8 cellular contexts compared by ENCODE assay signal in genomic region chr17:35879748-35880654, GRCh38. TPM values are rescaled to one million over a fixed set of nuclear protein-coding genes. Genes with fewer than 3 reads are reported as not detected.
A peak's percentile ranks its signal among the peaks of the same experiment; 100 is the strongest.
DNase-seq lines count a peak whose midpoint lies in the region; ATAC-seq and TF ChIP-seq lines count a peak whose summit lies in the region.

CCL5 (minus strand) TSS chr17:35880360.

- ATAC-seq in GM19467 (IDR thresholded peaks at IDR 0.05; ENCODE audit: unreplicated experiment) (peak; percentile 86), HG03558 (IDR thresholded peaks at IDR 0.05; ENCODE audit: extremely low read depth, unreplicated experiment) (peak; percentile 66), naive B cell (ENCODE audit: low read depth in 2 of 2) (peak; percentile 52 to 64)

- peaks cover 51% of the 10 kb centered on the region for H3K36me3 Mint-ChIP-seq in activated CD4-positive, alpha-beta memory T cell treated with anti-CD3 and anti-CD28 coated beads, Interleukin-2, amount 10 ng/mL, durations not matched to agents 7 days and 5 days (ENCODE audit: low read depth)
- no peaks in the 10 kb centered on the region for H3K36me3 Mint-ChIP-seq in naive B cell

- H3K27me3 Mint-ChIP-seq in activated CD4-positive, alpha-beta memory T cell treated with anti-CD3 and anti-CD28 coated beads, Interleukin-2, amount 10 ng/mL, durations not matched to agents 7 days and 5 days, result no peaks in the 10 kb centered on the region
- H3K27me3 Mint-ChIP-seq in naive B cell, result peaks cover 0 to 6% (median 0%) of the 10 kb centered on the region in 3 donors

- DNase-seq in GM10248 (ENCODE audit: extremely low spot score) (peak; percentile 87), naive B cell (no peak), esophagus squamous epithelium (lab: John Stamatoyannopoulos, UW) (no peak), DMS 273 (lab: John Stamatoyannopoulos, UW; ENCODE audit: unreplicated experiment) (no peak), suprapubic skin (ENCODE audit: low spot score in 2 of 2) (no peak)
- peak; percentile 82 for DNase-seq in activated CD4-positive, alpha-beta memory T cell treated with anti-CD3 and anti-CD28 coated beads, Interleukin-2, amount 10 ng/mL, durations not matched to agents 7 days and 5 days

- TF ChIP-seq POLR2A in esophagus squamous epithelium (IDR thresholded peaks at IDR 0.05), result no peak
- peak in 1 of 2 donors; percentile 17 for TF ChIP-seq POLR2A in suprapubic skin (IDR thresholded peaks at IDR 0.05)

- 47 to 56% methylated on average over 11 of the region's 11 CpGs for WGBS in esophagus squamous epithelium, 2 donors
- WGBS in suprapubic skin, result 64% methylated on average over 11 of the region's 11 CpGs

- H3K27ac Mint-ChIP-seq in activated CD4-positive, alpha-beta memory T cell treated with anti-CD3 and anti-CD28 coated beads, Interleukin-2, amount 10 ng/mL, durations not matched to agents 7 days and 5 days, result peak within 1 kb of the TSS; percentile 95
- peak within 1 kb of the TSS in 3 of 6 donors; percentile 9 to 54 (median 10) for H3K27ac Mint-ChIP-seq in naive B cell

- POLR2A ChIA-PET in GM10248 (lab: Yijun Ruan, JAX), result interaction anchor here (0.6 to 2.0 kb wide), 8 partner anchors 9 to 228 kb away, joined by 3 to 12 read pairs (median 6); no protein-coding TSS in a partner anchor
- POLR2A ChIA-PET in activated CD4-positive, alpha-beta memory T cell treated with anti-CD3 and anti-CD28 coated beads, Interleukin-2, amount 10 ng/mL, durations not matched to agents 7 days and 5 days (lab: Charles Lee), result interaction anchor here (1.0 to 9.4 kb wide), 16 partner anchors 9 to 507 kb away, joined by 3 to 228 read pairs (median 6); partner anchors contain the start of genes HEATR9, RDM1, SLFN11 and TAF15

- H3K4me3 ChIP-seq in esophagus squamous epithelium, result peak within 1 kb of the TSS in 1 of 4 donors; percentile 29
- H3K4me3 ChIP-seq in suprapubic skin, result no peak within 1 kb of the TSS

- H3K27me3 ChIP-seq in esophagus squamous epithelium (no peaks in the 10 kb centered on the region), suprapubic skin (no peaks in the 10 kb centered on the region)

- intact Hi-C loops in esophagus squamous epithelium (cut with DNase I), result no loop called here

- no peaks in the 10 kb centered on the region for H3K9me3 ChIP-seq in esophagus squamous epithelium
- H3K9me3 ChIP-seq in suprapubic skin, result no peaks in the 10 kb centered on the region

- H3K9me3 Mint-ChIP-seq in activated CD4-positive, alpha-beta memory T cell treated with anti-CD3 and anti-CD28 coated beads, Interleukin-2, amount 10 ng/mL, durations not matched to agents 7 days and 5 days, result no peaks in the 10 kb centered on the region
- no peaks in the 10 kb centered on the region for H3K9me3 Mint-ChIP-seq in naive B cell

- TF ChIP-seq CTCF in GM10248 (IDR thresholded peaks at IDR 0.05; ENCODE audit: control extremely low read depth, extremely low read depth, low read depth, missing control alignments) (no peak), esophagus squamous epithelium (IDR thresholded peaks at IDR 0.05) (no peak), suprapubic skin (IDR thresholded peaks at IDR 0.05) (no peak)

- TF ChIP-seq EP300 in suprapubic skin (IDR thresholded peaks at IDR 0.05), result no peak

- H3K27ac ChIP-seq in esophagus squamous epithelium (peak within 1 kb of the TSS in 2 of 4 donors; percentile 9 to 42), suprapubic skin (no peak within 1 kb of the TSS)

- no peaks in the 10 kb centered on the region for H3K4me1 ChIP-seq in esophagus squamous epithelium
- H3K4me1 ChIP-seq in suprapubic skin, result no peaks in the 10 kb centered on the region

- H3K36me3 ChIP-seq in esophagus squamous epithelium (no peaks in the 10 kb centered on the region), suprapubic skin (no peaks in the 10 kb centered on the region)

- H3K4me1 Mint-ChIP-seq in activated CD4-positive, alpha-beta memory T cell treated with anti-CD3 and anti-CD28 coated beads, Interleukin-2, amount 10 ng/mL, durations not matched to agents 7 days and 5 days, result peaks cover 58% of the 10 kb centered on the region
- peaks cover 14 to 17% (median 15%) of the 10 kb centered on the region in 3 donors for H3K4me1 Mint-ChIP-seq in naive B cell

- peak within 1 kb of the TSS; percentile 94 for H3K4me3 Mint-ChIP-seq in activated CD4-positive, alpha-beta memory T cell treated with anti-CD3 and anti-CD28 coated beads, Interleukin-2, amount 10 ng/mL, durations not matched to agents 7 days and 5 days
- peak within 1 kb of the TSS in 5 of 8 donors; percentile 10 to 44 (median 37) for H3K4me3 Mint-ChIP-seq in naive B cell

- CTCF ChIA-PET in GM10248 (lab: Yijun Ruan, JAX), result interaction anchor here (1.2 to 5.7 kb wide), 7 partner anchors 9 to 192 kb away, joined by 3 to 24 read pairs (median 9); no protein-coding TSS in a partner anchor
- CTCF ChIA-PET in activated CD4-positive, alpha-beta memory T cell treated with anti-CD3 and anti-CD28 coated beads, Interleukin-2, amount 10 ng/mL, durations not matched to agents 7 days and 5 days (lab: Charles Lee), result interaction anchor here (0.9 to 2.5 kb wide), 8 partner anchors 10 to 116 kb away, joined by 3 to 10 read pairs (median 4); partner anchors contain the start of gene RDM1

RNA-seq across cellular contexts. Expression of gene CCL5, which starts in this region (rescaled TPM):
- total RNA-seq in activated CD4-positive, alpha-beta memory T cell treated with anti-CD3 and anti-CD28 coated beads, Interleukin-2, amount 10 ng/mL, durations not matched to agents 7 days and 5 days, result 100 to 1,000 TPM; 482 to 491 TPM
- 10 to 100 TPM in 4 of 6 donors, 1 to 10 TPM in 2; 4.9 to 15.3 (median 12.7) TPM for polyA plus RNA-seq in naive B cell (ENCODE audit: low read depth in 6 of 6)
- 10 to 100 TPM in 1 of 4 donors, 1 to 10 TPM in 3; 1.5 to 25.2 (median 2.8) TPM for total RNA-seq in esophagus squamous epithelium
- 1 to 10 TPM in 2 of 4 donors, under 1 TPM in 1, not detected in 1; 0.79 to 2.3 (median 1.4) TPM for total RNA-seq in suprapubic skin

Comparison
In these comparisons a context has a peak if more than half of its experiments do, and no peak if none do; other contexts are left out.
1. RNA of gene CCL5 (total RNA-seq): 482 to 491 TPM in activated CD4-positive, alpha-beta memory T cell treated with anti-CD3 and anti-CD28 coated beads, Interleukin-2, amount 10 ng/mL, durations not matched to agents 7 days and 5 days; 1.5 to 25.2 TPM in esophagus squamous epithelium and 0.79 to 2.3 TPM in suprapubic skin; every median in the first group is over 10 times any median in the second.
2. DNase-seq: peak in GM10248 (single experiment) and activated CD4-positive, alpha-beta memory T cell treated with anti-CD3 and anti-CD28 coated beads, Interleukin-2, amount 10 ng/mL, durations not matched to agents 7 days and 5 days (single experiment); none in naive B cell (single experiment), esophagus squamous epithelium (single experiment), DMS 273 (single experiment) and suprapubic skin (0 of 2).
3. Peak in every context shown above with its lines, with median percentiles within 50 percentile points of each other: ATAC-seq.